ENCODE assay signal across 23 cellular contexts in the genomic region with DNA sequence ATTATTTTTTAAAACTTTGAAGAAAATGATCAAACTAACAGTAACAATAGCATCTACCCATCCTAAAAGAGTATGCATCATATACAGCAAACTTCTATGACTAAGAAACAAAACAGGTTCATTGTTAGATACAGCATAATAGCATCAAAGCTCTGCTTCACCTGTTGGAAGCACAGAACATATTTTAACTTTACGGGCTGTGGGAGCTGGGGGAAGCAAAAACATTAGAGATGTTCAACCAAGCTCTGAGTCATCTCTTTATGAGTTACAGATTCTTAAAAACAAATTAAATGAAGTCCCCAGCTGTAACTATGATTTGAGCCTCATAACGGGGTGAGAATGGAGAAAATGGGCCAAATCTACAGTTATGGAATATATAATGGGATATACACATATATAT.
"Had no signal": no experiment of that assay in that cellular context is flagged by ENCODE, and none has a peak within 500 bp of the region (broad histone marks: within the 10 kb centered on the region; RNA-seq: fewer than 3 reads in every experiment).

No MANE protein-coding gene starts in this region.

- H3K27me3 Mint-ChIP-seq: activated CD4-positive, alpha-beta T cell treated with anti-CD3 and anti-CD28 coated beads, Interleukin-2, amount 10 ng/mL, durations not matched to agents 7 days and 5 days; activated CD8-positive, alpha-beta memory T cell treated with anti-CD3 and anti-CD28 coated beads, Interleukin-2, amount 10 ng/mL, durations not matched to agents 7 days and 5 days; progenitor cell of endocrine pancreas; T-cell had no signal

- H3K27ac Mint-ChIP-seq: activated CD4-positive, alpha-beta T cell treated with anti-CD3 and anti-CD28 coated beads, Interleukin-2, amount 10 ng/mL, durations not matched to agents 7 days and 5 days; activated CD8-positive, alpha-beta memory T cell treated with anti-CD3 and anti-CD28 coated beads, Interleukin-2, amount 10 ng/mL, durations not matched to agents 7 days and 5 days; activated CD8-positive, alpha-beta T cell treated with anti-CD3 and anti-CD28 coated beads for 36 hours; progenitor cell of endocrine pancreas; T-cell; T-helper 2 cell treated with Interferon-gamma antibody and Interleukin-4, amounts not matched to agents 5 μg/mL and 100 μg/mL, for 36 hours had no signal

- H3K9me3 ChIP-seq: heart left ventricle, left lung, spleen, upper lobe of left lung had no signal

- H3K4me3 ChIP-seq: heart left ventricle, left lung, spleen, upper lobe of left lung had no signal

- H3K36me3 ChIP-seq: brain microvascular endothelial cell, heart left ventricle, left lung, spleen, upper lobe of left lung, WERI-Rb-1 had no signal

- H3K4me1 Mint-ChIP-seq: activated CD4-positive, alpha-beta T cell treated with anti-CD3 and anti-CD28 coated beads, Interleukin-2, amount 10 ng/mL, durations not matched to agents 7 days and 5 days; activated CD8-positive, alpha-beta memory T cell treated with anti-CD3 and anti-CD28 coated beads, Interleukin-2, amount 10 ng/mL, durations not matched to agents 7 days and 5 days; T-cell had no signal

- H3K9me3 Mint-ChIP-seq: activated CD4-positive, alpha-beta T cell treated with anti-CD3 and anti-CD28 coated beads, Interleukin-2, amount 10 ng/mL, durations not matched to agents 7 days and 5 days; activated CD8-positive, alpha-beta T cell treated with anti-CD3 and anti-CD28 coated beads for 36 hours; natural killer cell; T-cell; T-helper 2 cell treated with Interferon-gamma antibody and Interleukin-4, amounts not matched to agents 5 μg/mL and 100 μg/mL, for 36 hours had no signal

- H3K36me3 Mint-ChIP-seq: activated CD8-positive, alpha-beta memory T cell treated with anti-CD3 and anti-CD28 coated beads, Interleukin-2, amount 10 ng/mL, durations not matched to agents 7 days and 5 days; natural killer cell; T-cell had no signal

- DNase-seq: activated CD4-positive, alpha-beta T cell treated with anti-CD3 and anti-CD28 coated beads, Interleukin-2, amount 10 ng/mL, durations not matched to agents 7 days and 5 days; activated CD4-positive, CD25-positive, alpha-beta regulatory T cell treated with anti-CD3 and anti-CD28 coated beads, Interleukin-2, amount 50 U/mL, for 72 hours; activated CD8-positive, alpha-beta memory T cell treated with anti-CD3 and anti-CD28 coated beads, Interleukin-2, amount 10 ng/mL, durations not matched to agents 7 days and 5 days; activated CD8-positive, alpha-beta T cell treated with anti-CD3 and anti-CD28 coated beads for 36 hours; activated effector memory CD4-positive, alpha-beta T cell treated with anti-CD3 and anti-CD28 coated beads, Interleukin-2, amount 50 U/mL, for 16 hours; activated naive CD4-positive, alpha-beta T cell treated with anti-CD3 and anti-CD28 coated beads, Interleukin-2, amount 50 U/mL, for 16 hours; activated T-cell treated with anti-CD3 and anti-CD28 coated beads for 4 hours; anterior cingulate cortex; brain microvascular endothelial cell; central memory CD4-positive, alpha-beta T cell; effector memory CD4-positive, alpha-beta T cell; heart left ventricle; left lung; midbrain; natural killer cell; spleen; stimulated activated CD4-positive, alpha-beta T cell treated with anti-CD3 and anti-CD28 coated beads, Interleukin-4, amount 100 ng/mL, for 24 hours; stimulated activated naive CD8-positive, alpha-beta T cell treated with anti-CD3 and anti-CD28 coated beads, Interleukin-15, Interleukin-2, amounts not matched to agents 100 U/mL and 50 U/mL, for 24 hours; T-cell; upper lobe of left lung; WERI-Rb-1 had no signal

- H3K27me3 ChIP-seq: brain microvascular endothelial cell, heart left ventricle, left lung, spleen, upper lobe of left lung had no signal

- H3K4me3 Mint-ChIP-seq: activated CD4-positive, alpha-beta T cell treated with anti-CD3 and anti-CD28 coated beads, Interleukin-2, amount 10 ng/mL, durations not matched to agents 7 days and 5 days; activated CD8-positive, alpha-beta memory T cell treated with anti-CD3 and anti-CD28 coated beads, Interleukin-2, amount 10 ng/mL, durations not matched to agents 7 days and 5 days; activated CD8-positive, alpha-beta T cell treated with anti-CD3 and anti-CD28 coated beads for 36 hours; natural killer cell; T-cell; T-helper 2 cell treated with Interferon-gamma antibody and Interleukin-4, amounts not matched to agents 5 μg/mL and 100 μg/mL, for 36 hours had no signal

- H3K27ac ChIP-seq: brain microvascular endothelial cell, heart left ventricle, upper lobe of left lung, WERI-Rb-1 had no signal
